ENCODE assay signal across 8 cellular contexts in genomic region chr5:128213340-128213739, GRCh38.
A peak's percentile ranks its signal among the peaks of the same experiment; 100 is the strongest.
DNase-seq lines count a peak whose midpoint lies in the region; ATAC-seq and TF ChIP-seq lines count a peak whose summit lies in the region.

No MANE protein-coding gene starts in this region.

- no peak overlapping the region for H3K27ac ChIP-seq in AG04450 (ENCODE audit: low read depth, low read length)
- H3K27ac ChIP-seq in adrenal gland, result no peak overlapping the region
- H3K27ac ChIP-seq in hepatocyte, result no peak overlapping the region

- no peaks in the 10 kb centered on the region for H4K20me1 ChIP-seq in hepatocyte (ENCODE audit: insufficient read depth, poor library complexity, severe bottlenecking)

- H3K4me1 ChIP-seq in adrenal gland (replicated peaks in 1 of 2) (no peaks in the 10 kb centered on the region), hepatocyte (ENCODE audit: insufficient read depth) (no peaks in the 10 kb centered on the region)

- POLR2A ChIA-PET in AG04450 (lab: Yijun Ruan, JAX), result no interaction called here
- POLR2A ChIA-PET in GM10248 (lab: Yijun Ruan, JAX), result no interaction called here

- TF ChIP-seq POLR2A in adrenal gland (IDR thresholded peaks at IDR 0.05), result no peak

- CTCF ChIA-PET in AG04450 (lab: Charles Lee), result interaction anchor here (0.5 to 6.2 kb wide), 8 partner anchors 12 to 631 kb away, joined by 3 to 80 read pairs (median 4); no protein-coding TSS in a partner anchor
- CTCF ChIA-PET in GM10248 (lab: Yijun Ruan, JAX), result interaction anchor here (1.1 to 2.9 kb wide), 6 partner anchors 13 to 1555 kb away, joined by 3 to 14 read pairs (median 4); no protein-coding TSS in a partner anchor

- H2AFZ ChIP-seq in hepatocyte, result no peak overlapping the region

- H3K36me3 ChIP-seq in adrenal gland (replicated peaks in 1 of 2) (no peaks in the 10 kb centered on the region), hepatocyte (replicated peaks; ENCODE audit: insufficient read depth, low read depth) (no peaks in the 10 kb centered on the region)

- H3K9me2 ChIP-seq in hepatocyte (replicated peaks; ENCODE audit: insufficient read depth), result no peaks in the 10 kb centered on the region

- H3K4me2 ChIP-seq in hepatocyte, result no peak overlapping the region

- DNase-seq in AG04450 (ENCODE audit: low read depth, low spot score), result no peak
- DNase-seq in GM10248 (ENCODE audit: extremely low spot score), result no peak
- DNase-seq in NOMO-1 (lab: John Stamatoyannopoulos, UW; ENCODE audit: unreplicated experiment in 2 of 2), result peak; percentile 11 to 35
- peak; percentile 48 to 79 (median 56) for DNase-seq in adrenal gland
- DNase-seq in hepatocyte (ENCODE audit: low spot score), result peak; percentile 76
- peak; percentile 67 for DNase-seq in smooth muscle cell of the brain vasculature (ENCODE audit: low read depth, low spot score)
- DNase-seq in GF-D8 (lab: John Stamatoyannopoulos, UW), result no peak

- WGBS in adrenal gland, 4 donors, result 3 to 6% (median 4%) methylated on average over 4 of the region's 4 CpGs
- WGBS in hepatocyte (ENCODE audit: low lambda C conversion rate, missing lambda C conversion rate), result 8% methylated on average over 4 of the region's 4 CpGs

- H3K9me3 ChIP-seq in AG04450 (ENCODE audit: control insufficient read depth, insufficient read depth, low read length) (no peaks in the 10 kb centered on the region), adrenal gland (replicated peaks in 1 of 3) (no peaks in the 10 kb centered on the region), hepatocyte (ENCODE audit: low read depth) (no peaks in the 10 kb centered on the region)

- no peak overlapping the region for H3K4me3 ChIP-seq in AG04450 (ENCODE audit: low read depth, low read length)
- H3K4me3 ChIP-seq in adrenal gland, result no peak overlapping the region
- no peak overlapping the region for H3K4me3 ChIP-seq in hepatocyte

- peaks cover 3% of the 10 kb centered on the region for H3K27me3 ChIP-seq in AG04450 (ENCODE audit: control insufficient read depth, insufficient read depth, low read length)
- H3K27me3 ChIP-seq in adrenal gland, result no peaks in the 10 kb centered on the region
- H3K27me3 ChIP-seq in hepatocyte, result no peaks in the 10 kb centered on the region

- TF ChIP-seq CTCF in AG04450 (IDR thresholded peaks at IDR 0.05; ENCODE audit: low read depth, low read length), result peak; percentile 80
- peak; percentile 75 for TF ChIP-seq CTCF in GM10248 (IDR thresholded peaks at IDR 0.05; ENCODE audit: control extremely low read depth, extremely low read depth, low read depth, missing control alignments)
- TF ChIP-seq CTCF in adrenal gland (IDR thresholded peaks at IDR 0.05), result peak; percentile 56 to 85 (median 73)
- TF ChIP-seq CTCF in hepatocyte (IDR thresholded peaks at IDR 0.05; ENCODE audit: poor library complexity), result peak; percentile 88

- H3K79me2 ChIP-seq in hepatocyte, result no peaks in the 10 kb centered on the region

- intact Hi-C loops in adrenal gland (cut with DNase I), result loop anchor here (5.0 to 10.0 kb wide), 2 partner anchors 284 to 461 kb away; no protein-coding TSS in a partner anchor

- peak; percentile 67 for ATAC-seq in HG03342 (IDR thresholded peaks at IDR 0.05; ENCODE audit: unreplicated experiment)

Comparison
In these comparisons a context has a peak if more than half of its experiments do, and no peak if none do; other contexts are left out.
1. DNase-seq: peak in NOMO-1 (2 of 2), adrenal gland (7 of 7), hepatocyte (single experiment) and smooth muscle cell of the brain vasculature (single experiment); none in AG04450 (single experiment), GM10248 (single experiment) and GF-D8 (single experiment).
2. Peak in every context shown above with its lines, with median percentiles within 50 percentile points of each other: CTCF ChIP-seq.